Comparison of ENCODE assay signal across 20 cellular contexts in genomic region chr3:73846951-73847350, GRCh38.
"Had no signal": no experiment of that assay in that cellular context is flagged by ENCODE, and none has a peak within 500 bp of the region (broad histone marks: within the 10 kb centered on the region; RNA-seq: fewer than 3 reads in every experiment).

No MANE protein-coding gene starts in this region.

- FAIRE-seq: HTR-8/SVneo, K562 had no signal

- H3K4me2 ChIP-seq: KMS-11 had no signal

- H3K27ac ChIP-seq: HL-60, KMS-11, RWPE1 had no signal

- H3K9ac ChIP-seq: KMS-11 had no signal

- H3K4me3 ChIP-seq: K562 had no signal

- DNase-seq: Kasumi-1, MM.1S, NCI-H1092 treated with DMSO at 0.1 percent for 48 hours, NCI-H1436, NCI-H187, NCI-H2029, NCI-H2081 treated with DMSO at 0.1 percent for 48 hours, NCI-H2171, NCI-H226, NCI-H446, NCI-H510A, NCI-H526 treated with DMSO at 0.1 percent for 48 hours, NCI-H748 treated with DMSO at 0.1 percent for 48 hours, PC-3, SHP77 had no signal
